Comparison of ENCODE assay signal across 8 cellular contexts in genomic region chr5:6712582-6713273, GRCh38. TPM values are rescaled to one million over a fixed set of nuclear protein-coding genes. Genes with fewer than 3 reads are reported as not detected.
A peak's percentile ranks its signal among the peaks of the same experiment; 100 is the strongest.
DNase-seq lines count a peak whose midpoint lies in the region; ATAC-seq and TF ChIP-seq lines count a peak whose summit lies in the region.

No MANE protein-coding gene starts in this region.

- H3K27me3 ChIP-seq in SK-N-SH (ENCODE audit: insufficient read depth), result no peaks in the 10 kb centered on the region
- H3K27me3 ChIP-seq in ovary, result no peaks in the 10 kb centered on the region
- no peaks in the 10 kb centered on the region for H3K27me3 ChIP-seq in tibial artery

- POLR2A ChIA-PET in GM10248 (lab: Yijun Ruan, JAX), result interaction anchor here (0.6 to 1.0 kb wide), 2 partner anchors 16 to 20 kb away, joined by 3 to 4 read pairs; no protein-coding TSS in a partner anchor
- POLR2A ChIA-PET in SK-N-SH (lab: Yijun Ruan, JAX), result interaction anchor here (1.0 to 1.8 kb wide), 2 partner anchors 10 to 80 kb away, joined by 4 to 6 read pairs; partner anchors contain the start of genes NSUN2 and SRD5A1

- no peaks in the 10 kb centered on the region for H3K36me3 ChIP-seq in SK-N-SH (replicated peaks in 1 of 2; ENCODE audit: control insufficient read depth in 1 of 2, insufficient read depth in 2 of 2, low read length in 1 of 2)
- no peaks in the 10 kb centered on the region for H3K36me3 ChIP-seq in ovary
- no peaks in the 10 kb centered on the region for H3K36me3 ChIP-seq in tibial artery

- 0% methylated on average over 29 of the region's 84 CpGs for WGBS in SK-N-SH (ENCODE audit: low lambda C conversion rate)
- WGBS in ovary, 3 donors, result 0% methylated on average over 33 to 84 of the region's 84 CpGs

- H3K9me2 ChIP-seq in SK-N-SH, result no peaks in the 10 kb centered on the region

- ATAC-seq in HG02571 (IDR thresholded peaks at IDR 0.05; ENCODE audit: unreplicated experiment) (peak; percentile 52), Right ventricle myocardium superior (ENCODE audit: poor library complexity) (peak; percentile 92)

- H4K20me1 ChIP-seq in SK-N-SH (ENCODE audit: insufficient read depth), result peaks cover 32% of the 10 kb centered on the region

- H3K9ac ChIP-seq in SK-N-SH, result peak overlapping the region; percentile 94

- H3K27me3 Mint-ChIP-seq in activated naive CD8-positive, alpha-beta T cell, result no peaks in the 10 kb centered on the region

- TF ChIP-seq RAD21 in SK-N-SH (IDR thresholded peaks at IDR 0.05; ENCODE audit: low read length), result no peak; the same call in 1 of the 2 replicates

- H3K27ac ChIP-seq in SK-N-SH (ENCODE audit: low read depth in 2 of 2, low read length in 1 of 2) (peak overlapping the region; percentile 94 to 98), ovary (peak overlapping the region; percentile 85 to 86), tibial artery (peak overlapping the region; percentile 84 to 97)

- H3K9me3 Mint-ChIP-seq in activated naive CD8-positive, alpha-beta T cell (ENCODE audit: low read depth), result no peaks in the 10 kb centered on the region

- peak overlapping the region; percentile 85 for H2AFZ ChIP-seq in SK-N-SH (ENCODE audit: low read depth)

- CTCF ChIA-PET in GM10248 (lab: Yijun Ruan, JAX) (interaction anchor here (1.2 to 1.8 kb wide), 3 partner anchors 13 to 92 kb away, joined by 3 to 7 read pairs (median 3); no protein-coding TSS in a partner anchor), SK-N-SH (lab: Yijun Ruan, JAX) (interaction anchor here (0.7 to 1.6 kb wide), 6 partner anchors 13 to 1075 kb away, joined by 3 to 5 read pairs (median 4); no protein-coding TSS in a partner anchor)

- peaks cover 20% of the 10 kb centered on the region for H3F3A ChIP-seq in SK-N-SH (replicated peaks; ENCODE audit: insufficient read depth)

- no peaks in the 10 kb centered on the region for H3K9me3 ChIP-seq in SK-N-SH
- no peaks in the 10 kb centered on the region for H3K9me3 ChIP-seq in ovary
- no peaks in the 10 kb centered on the region for H3K9me3 ChIP-seq in tibial artery

- intact Hi-C loops in Right ventricle myocardium superior (cut with DNase I) (loop anchor here (2.0 kb wide), 1 partner anchor 80 kb away; the partner anchor contains the start of genes NSUN2 and SRD5A1), ovary (cut with DNase I) (loop anchor here in 2 of 4 donors (5.0 to 10.0 kb wide), 2 partner anchors 80 to 338 kb away; partner anchors contain the start of genes MED10 (in 1 of the 2), NSUN2 (in 1 of the 2) and SRD5A1 (in 1 of the 2)), tibial artery (cut with DNase I; ENCODE audit: low total_unique reads) (loop anchor here (2.0 to 10.0 kb wide), 3 partner anchors 80 to 334 kb away; partner anchors contain the start of genes MED10, NSUN2, SRD5A1 and UBE2QL1)

- peaks cover 37% of the 10 kb centered on the region for H3K4me1 Mint-ChIP-seq in activated naive CD8-positive, alpha-beta T cell (ENCODE audit: low read depth)

- TF ChIP-seq POLR2A in ovary (IDR thresholded peaks at IDR 0.05), result peak; percentile 57

- DNase-seq in GM10248 (ENCODE audit: extremely low spot score) (peak; percentile 91), NAMALWA (ENCODE audit: low spot score) (peak; percentile 100), SK-N-SH (no peak), Right ventricle myocardium superior (peak; percentile 97), ovary (peak; percentile 97 to 98 (median 98)), tibial artery (peak; percentile 95 to 98)

- peak overlapping the region; percentile 94 for H3K27ac Mint-ChIP-seq in activated naive CD8-positive, alpha-beta T cell

- peaks cover 35% of the 10 kb centered on the region for H3K79me2 ChIP-seq in SK-N-SH (ENCODE audit: insufficient read depth)

- H3K4me1 ChIP-seq in SK-N-SH (ENCODE audit: control insufficient read depth in 1 of 2, insufficient read depth in 2 of 2, low read depth in 1 of 2, low read length in 1 of 2) (peaks cover 15 to 33% of the 10 kb centered on the region in 2 experiments; a peak in 3 of 4 replicates), ovary (ENCODE audit: insufficient read depth) (peaks cover 20% of the 10 kb centered on the region), tibial artery (peaks cover 0 to 39% (median 38%) of the 10 kb centered on the region in 4 donors)

- H3K4me2 ChIP-seq in SK-N-SH, result peak overlapping the region; percentile 99

- H3K36me3 Mint-ChIP-seq in activated naive CD8-positive, alpha-beta T cell, result no peaks in the 10 kb centered on the region

- peak overlapping the region; percentile 89 for H3K4me3 Mint-ChIP-seq in activated naive CD8-positive, alpha-beta T cell

- TF ChIP-seq CTCF in GM10248 (IDR thresholded peaks at IDR 0.05; ENCODE audit: control extremely low read depth, extremely low read depth, low read depth, missing control alignments) (peak; percentile 20), SK-N-SH (IDR thresholded peaks at IDR 0.05) (no peak), ovary (IDR thresholded peaks at IDR 0.05) (peak in 1 of 3 donors; percentile 27), tibial artery (IDR thresholded peaks at IDR 0.05) (peak in 1 of 2 experiments; percentile 20)

- H3K4me3 ChIP-seq in SK-N-SH (ENCODE audit: low read depth in 2 of 2, low read length in 1 of 2) (peak overlapping the region; percentile 80 to 85), ovary (peak overlapping the region; percentile 72), tibial artery (peak overlapping the region; percentile 79 to 80)

- TF ChIP-seq EP300 in SK-N-SH (IDR thresholded peaks at IDR 0.05; ENCODE audit: borderline replicate concordance in 1 of 2, low read depth in 1 of 2, low read length in 1 of 2) (0 out of 4 replicates have a peak, but pooled peaks of 1 of the 2 experiments have one; percentile 7), ovary (IDR thresholded peaks at IDR 0.05) (no peak)

TF ChIP-seq in SK-N-SH, 30 proteins besides CTCF, POLR2A, EP300 and RAD21:
- TF ChIP-seq SIN3A (IDR thresholded peaks at IDR 0.05; ENCODE audit: borderline replicate concordance, low read depth, low read length) (peak; percentile 40; the same call in 1 of the 2 replicates), SMC3 (IDR thresholded peaks at IDR 0.05; ENCODE audit: low read depth, low read length) (no peak), EZH2phosphoT487 (IDR thresholded peaks at IDR 0.05; ENCODE audit: borderline replicate concordance, low read depth) (no peak), NRF1 (IDR thresholded peaks at IDR 0.05; ENCODE audit: low read depth, low read length) (peak; percentile 81), GATA2 (CRISPR knock-in tag; IDR thresholded peaks at IDR 0.05) (no peak), MXI1 (IDR thresholded peaks at IDR 0.05; ENCODE audit: low read depth, low read length) (peak; percentile 98), MAX (IDR thresholded peaks at IDR 0.05; ENCODE audit: low read depth) (peak; percentile 93), CHD2 (IDR thresholded peaks at IDR 0.05; ENCODE audit: low read length, partially characterized antibody) (peak; percentile 37), GABPA (IDR thresholded peaks at IDR 0.05; ENCODE audit: low read depth) (0 out of 2 replicates have a peak, but pooled peaks have one; percentile 27), POLR2AphosphoS5 (IDR thresholded peaks at IDR 0.05; ENCODE audit: low read depth, low read length) (peak; percentile 55)
- TF ChIP-seq, protein P1, sequence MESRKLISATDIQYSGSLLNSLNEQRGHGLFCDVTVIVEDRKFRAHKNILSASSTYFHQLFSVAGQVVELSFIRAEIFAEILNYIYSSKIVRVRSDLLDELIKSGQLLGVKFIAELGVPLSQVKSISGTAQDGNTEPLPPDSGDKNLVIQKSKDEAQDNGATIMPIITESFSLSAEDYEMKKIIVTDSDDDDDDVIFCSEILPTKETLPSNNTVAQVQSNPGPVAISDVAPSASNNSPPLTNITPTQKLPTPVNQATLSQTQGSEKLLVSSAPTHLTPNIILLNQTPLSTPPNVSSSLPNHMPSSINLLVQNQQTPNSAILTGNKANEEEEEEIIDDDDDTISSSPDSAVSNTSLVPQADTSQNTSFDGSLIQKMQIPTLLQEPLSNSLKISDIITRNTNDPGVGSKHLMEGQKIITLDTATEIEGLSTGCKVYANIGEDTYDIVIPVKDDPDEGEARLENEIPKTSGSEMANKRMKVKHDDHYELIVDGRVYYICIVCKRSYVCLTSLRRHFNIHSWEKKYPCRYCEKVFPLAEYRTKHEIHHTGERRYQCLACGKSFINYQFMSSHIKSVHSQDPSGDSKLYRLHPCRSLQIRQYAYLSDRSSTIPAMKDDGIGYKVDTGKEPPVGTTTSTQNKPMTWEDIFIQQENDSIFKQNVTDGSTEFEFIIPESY (IDR thresholded peaks at IDR 0.05; ENCODE audit: borderline replicate concordance, low read depth), result 0 out of 2 replicates have a peak, but pooled peaks have one; percentile 5

RNA-seq across cellular contexts. Expression of gene TENT4A, which starts 0.5 kb away (rescaled TPM):
- polyA plus RNA-seq in SK-N-SH (2012; rRNA removed) (5.2 and 6.0 TPM in 2 replicates), ovary (10 to 100 TPM; 12.4 to 14.4 TPM)
- 4.2 and 4.5 TPM in 2 replicates for polyA plus RNA-seq in SK-N-SH (2012; cell fraction: cytosol; rRNA removed)
- 40.7 and 44.6 TPM in 2 replicates for polyA plus RNA-seq in SK-N-SH (2012; cell fraction: nucleus; rRNA removed)
- total RNA-seq in Right ventricle myocardium superior (10.8 TPM), ovary (10 to 100 TPM; 18.7 to 29.6 (median 27.2) TPM)
